ENCODE assay signal across 1 cellular context in the genomic region with DNA sequence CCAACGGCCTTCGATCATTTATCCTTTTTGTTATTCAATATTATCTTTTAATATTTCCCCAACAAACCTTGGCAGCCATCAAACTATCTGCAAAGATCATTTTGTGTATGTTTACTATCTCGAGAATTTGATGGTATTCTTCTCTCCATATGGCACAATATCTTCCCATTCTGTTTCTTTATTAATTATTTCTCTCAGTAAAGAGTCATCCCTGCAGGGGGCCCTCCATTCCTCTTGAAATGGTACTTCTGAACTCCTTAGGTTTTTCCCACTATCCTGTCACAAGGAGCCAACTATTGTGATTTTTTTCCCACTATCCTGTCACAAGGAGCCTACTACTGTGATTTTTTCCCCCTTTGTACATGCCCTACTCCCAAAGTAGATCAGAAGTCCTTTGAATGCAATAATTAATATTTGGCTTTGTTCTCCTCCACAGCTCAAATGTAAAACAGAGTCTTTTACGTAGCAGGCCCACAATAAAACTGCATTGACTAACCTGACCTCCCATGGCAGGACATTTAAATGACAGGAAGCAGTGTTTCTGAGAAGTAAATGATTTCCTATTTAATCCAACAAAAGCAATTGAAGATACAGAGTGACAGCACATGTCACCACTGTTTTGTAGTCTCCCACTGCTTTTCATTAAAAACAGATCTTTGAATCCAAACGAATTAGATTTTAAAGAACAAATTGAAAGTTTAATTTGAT.
TF ChIP-seq lines count a peak whose summit lies in the region.

No MANE protein-coding gene starts in this region.

TF ChIP-seq in SK-N-SH, 30 proteins besides CTCF, POLR2A, EP300 and RAD21:
- no peak for TF ChIP-seq PBX3 (IDR thresholded peaks at IDR 0.05)
- no peak for TF ChIP-seq POLR2AphosphoS5 (IDR thresholded peaks at IDR 0.05; ENCODE audit: low read depth, low read length)
- TF ChIP-seq SIN3A (IDR thresholded peaks at IDR 0.05; ENCODE audit: borderline replicate concordance, low read depth, low read length): no peak
- TF ChIP-seq RXRA (IDR thresholded peaks at IDR 0.05; ENCODE audit: borderline replicate concordance, low read depth): no peak
- TF ChIP-seq, protein P1, sequence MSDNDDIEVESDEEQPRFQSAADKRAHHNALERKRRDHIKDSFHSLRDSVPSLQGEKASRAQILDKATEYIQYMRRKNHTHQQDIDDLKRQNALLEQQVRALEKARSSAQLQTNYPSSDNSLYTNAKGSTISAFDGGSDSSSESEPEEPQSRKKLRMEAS (IDR thresholded peaks at IDR 0.05; ENCODE audit: low read depth): no peak
- TF ChIP-seq GABPA (IDR thresholded peaks at IDR 0.05; ENCODE audit: low read depth): no peak
